ENCODE assay signal across 13 cellular contexts in genomic region chr22:45238431-45239377, GRCh38. TPM values are rescaled to one million over a fixed set of nuclear protein-coding genes. Genes with fewer than 3 reads are reported as not detected.
DNase-seq lines count a peak whose midpoint lies in the region; ATAC-seq, FAIRE-seq and TF ChIP-seq lines count a peak whose summit lies in the region.
"Had no signal": no experiment of that assay in that cellular context is flagged by ENCODE, and none has a peak within 500 bp of the region (broad histone marks: within the 10 kb centered on the region; RNA-seq: fewer than 3 reads in every experiment).

No MANE protein-coding gene starts in this region.

- H2BK12ac ChIP-seq in H1 (ENCODE audit: low read depth, low read length): no peak overlapping the region

- 0 out of 2 replicates have a peak overlapping the region, but pooled peaks have one; percentile 3 for H2BK5ac ChIP-seq in H1 (ENCODE audit: low read depth, low read length)

- H3K4me3 ChIP-seq in H1 (ENCODE audit: extremely low read depth in 1 of 4, insufficient read depth in 2 of 4, low read depth in 3 of 4, low read length in 4 of 4): no peak overlapping the region
- H3K4me3 ChIP-seq in kidney (ENCODE audit: low read length in 2 of 2): no peak overlapping the region

- H3K9ac ChIP-seq in H1 (replicated peaks in 1 of 4; ENCODE audit: extremely low read depth in 1 of 4, low read depth in 3 of 4, low read length in 3 of 4): no peak overlapping the region; a peak in 1 of 7 replicates
- H3K9ac ChIP-seq in kidney (ENCODE audit: low read length in 2 of 2): no peak overlapping the region

- no peak for ATAC-seq in stimulated activated effector memory CD8-positive, alpha-beta T cell treated with anti-CD3 and anti-CD28 coated beads, Interleukin-12 subunit alpha, Interleukin-12 subunit beta, amount 100 ng/mL, for 72 hours

- peak overlapping the region; percentile 88 to 96; a peak in 2 of 4 replicates for H3K4me2 ChIP-seq in H1 (ENCODE audit: insufficient read depth in 1 of 2, low read depth in 2 of 2, low read length in 2 of 2)

- H3K4me1 ChIP-seq in H1 (replicated peaks in 1 of 4; ENCODE audit: control insufficient read depth in 3 of 4, insufficient read depth in 4 of 4, low read length in 3 of 4) (peaks cover 3 to 19% (median 15%) of the 10 kb centered on the region in 4 experiments; a peak in 6 of 7 replicates), kidney (ENCODE audit: control insufficient read depth in 1 of 2, insufficient read depth in 1 of 2, low read depth in 1 of 2, low read length in 2 of 2) (peaks cover 12% of the 10 kb centered on the region in 2 donors)

- 78% methylated on average over 14 of the region's 14 CpGs; no CpG with 5 or more reads in 1 of the 2 experiments for WGBS in H1 (ENCODE audit: extremely low coverage in 1 of 2, insufficient coverage in 1 of 2, insufficient read length in 1 of 2, insufficient replicate concordance in 2 of 2, low coverage in 1 of 2, low lambda C conversion rate in 2 of 2, missing lambda C conversion rate in 1 of 2), 2 experiments

- H3K23ac ChIP-seq in H1 (ENCODE audit: insufficient read length): no peak overlapping the region

- no peak for TF ChIP-seq EP300 in H1 (IDR thresholded peaks at IDR 0.05; ENCODE audit: borderline replicate concordance in 1 of 2, low read depth in 2 of 2, low read length in 2 of 2)

- peaks cover 22% of the 10 kb centered on the region for H3K4me1 Mint-ChIP-seq in activated CD4-positive, alpha-beta memory T cell treated with anti-CD3 and anti-CD28 coated beads, Interleukin-2, amount 10 ng/mL, durations not matched to agents 7 days and 5 days
- peaks cover 25% of the 10 kb centered on the region for H3K4me1 Mint-ChIP-seq in activated CD4-positive, alpha-beta memory T cell treated with anti-CD3 and anti-CD28 coated beads for 36 hours (ENCODE audit: low read depth)
- H3K4me1 Mint-ChIP-seq in stimulated activated effector memory CD8-positive, alpha-beta T cell treated with anti-CD3 and anti-CD28 coated beads, Interleukin-12 subunit alpha, Interleukin-12 subunit beta, amount 100 ng/mL, for 72 hours: peaks cover 58% of the 10 kb centered on the region

- peaks cover 4% of the 10 kb centered on the region for H3K36me3 Mint-ChIP-seq in activated CD4-positive, alpha-beta memory T cell treated with anti-CD3 and anti-CD28 coated beads, Interleukin-2, amount 10 ng/mL, durations not matched to agents 7 days and 5 days (ENCODE audit: low read depth)
- peaks cover 2% of the 10 kb centered on the region for H3K36me3 Mint-ChIP-seq in activated CD4-positive, alpha-beta memory T cell treated with anti-CD3 and anti-CD28 coated beads for 36 hours
- H3K36me3 Mint-ChIP-seq in stimulated activated effector memory CD8-positive, alpha-beta T cell treated with anti-CD3 and anti-CD28 coated beads, Interleukin-12 subunit alpha, Interleukin-12 subunit beta, amount 100 ng/mL, for 72 hours: peaks cover 19% of the 10 kb centered on the region

- peaks cover 0 to 7% (median 3%) of the 10 kb centered on the region in 4 experiments; a peak in 4 of 7 replicates for H3K27me3 ChIP-seq in H1 (replicated peaks in 1 of 4; ENCODE audit: control insufficient read depth in 3 of 4, extremely low read depth in 1 of 4, insufficient read depth in 3 of 4, low read length in 3 of 4)

- peak overlapping the region; percentile 33 for H3K4me3 Mint-ChIP-seq in activated CD4-positive, alpha-beta memory T cell treated with anti-CD3 and anti-CD28 coated beads, Interleukin-2, amount 10 ng/mL, durations not matched to agents 7 days and 5 days
- H3K4me3 Mint-ChIP-seq in activated CD4-positive, alpha-beta memory T cell treated with anti-CD3 and anti-CD28 coated beads for 36 hours: no peak overlapping the region
- H3K4me3 Mint-ChIP-seq in stimulated activated effector memory CD8-positive, alpha-beta T cell treated with anti-CD3 and anti-CD28 coated beads, Interleukin-12 subunit alpha, Interleukin-12 subunit beta, amount 100 ng/mL, for 72 hours: peak overlapping the region; percentile 92

- H3K9me3 ChIP-seq in H1 (ENCODE audit: insufficient read depth in 2 of 2, low read depth in 1 of 2, low read length in 1 of 2): no peaks in the 10 kb centered on the region
- no peaks in the 10 kb centered on the region for H3K9me3 ChIP-seq in kidney (ENCODE audit: control insufficient read depth in 1 of 2, low read length in 2 of 2)

- no peak overlapping the region for H2BK15ac ChIP-seq in H1 (ENCODE audit: low read length)

- no peak overlapping the region for H3K4ac ChIP-seq in H1 (replicated peaks; ENCODE audit: insufficient read length, low read depth, low read length)

- TF ChIP-seq CTCF in H1 (IDR thresholded peaks at IDR 0.05; ENCODE audit: control extremely low read depth in 1 of 3, insufficient read depth in 1 of 3, low read depth in 1 of 3, low read length in 3 of 3) (no peak), kidney (IDR thresholded peaks at IDR 0.05; ENCODE audit: borderline replicate concordance, extremely low read depth, insufficient read depth) (no peak)

- DNase-seq in activated CD4-positive, alpha-beta memory T cell treated with anti-CD3 and anti-CD28 coated beads, Interleukin-2, amount 10 ng/mL, durations not matched to agents 7 days and 5 days: no peak
- DNase-seq in activated CD4-positive, alpha-beta memory T cell treated with anti-CD3 and anti-CD28 coated beads for 36 hours: no peak
- DNase-seq in NCI-H69 (lab: John Stamatoyannopoulos, UW) (peak; percentile 51), H1 (ENCODE audit: low read depth in 1 of 2, low spot score in 2 of 2) (no peak), kidney (no peak), activated gamma-delta T cell treated with Interleukin-2 at 50 U/mL for 16 hours (no peak), retina (no peak)
- DNase-seq in stimulated activated effector memory CD8-positive, alpha-beta T cell treated with anti-CD3 and anti-CD28 coated beads, Interleukin-12 subunit alpha, Interleukin-12 subunit beta, amount 100 ng/mL, for 72 hours (ENCODE audit: low spot score in 2 of 2): no peak
- DNase-seq: NCI-H1436; stimulated activated CD4-positive, alpha-beta T cell treated with anti-CD3 and anti-CD28 coated beads, Interleukin-2, amount 100 ng/mL, for 24 hours had no signal

- no peak overlapping the region; the same call in 1 of the 2 replicates for H3K18ac ChIP-seq in H1 (ENCODE audit: extremely low read depth, low read length)

- H3K36me3 ChIP-seq in H1 (ENCODE audit: control insufficient read depth in 2 of 4, insufficient read depth in 4 of 4, low read length in 3 of 4): no peaks in the 10 kb centered on the region
- no peaks in the 10 kb centered on the region for H3K36me3 ChIP-seq in kidney (ENCODE audit: control insufficient read depth in 1 of 2, insufficient read depth in 2 of 2, low read length in 2 of 2)

- H3K79me2 ChIP-seq in H1 (ENCODE audit: control insufficient read depth in 1 of 2, insufficient read depth in 2 of 2, low read length in 2 of 2): peaks cover 0 to 3% of the 10 kb centered on the region in 2 experiments; a peak in 1 of 4 replicates

- H3K27me3 Mint-ChIP-seq in activated CD4-positive, alpha-beta memory T cell treated with anti-CD3 and anti-CD28 coated beads, Interleukin-2, amount 10 ng/mL, durations not matched to agents 7 days and 5 days: no peaks in the 10 kb centered on the region
- no peaks in the 10 kb centered on the region for H3K27me3 Mint-ChIP-seq in activated CD4-positive, alpha-beta memory T cell treated with anti-CD3 and anti-CD28 coated beads for 36 hours

- H3K9me3 Mint-ChIP-seq in activated CD4-positive, alpha-beta memory T cell treated with anti-CD3 and anti-CD28 coated beads, Interleukin-2, amount 10 ng/mL, durations not matched to agents 7 days and 5 days: no peaks in the 10 kb centered on the region
- no peaks in the 10 kb centered on the region for H3K9me3 Mint-ChIP-seq in activated CD4-positive, alpha-beta memory T cell treated with anti-CD3 and anti-CD28 coated beads for 36 hours
- no peaks in the 10 kb centered on the region for H3K9me3 Mint-ChIP-seq in stimulated activated effector memory CD8-positive, alpha-beta T cell treated with anti-CD3 and anti-CD28 coated beads, Interleukin-12 subunit alpha, Interleukin-12 subunit beta, amount 100 ng/mL, for 72 hours

- H3K27ac Mint-ChIP-seq in activated CD4-positive, alpha-beta memory T cell treated with anti-CD3 and anti-CD28 coated beads, Interleukin-2, amount 10 ng/mL, durations not matched to agents 7 days and 5 days: no peak overlapping the region
- H3K27ac Mint-ChIP-seq in activated CD4-positive, alpha-beta memory T cell treated with anti-CD3 and anti-CD28 coated beads for 36 hours: no peak overlapping the region
- no peak overlapping the region for H3K27ac Mint-ChIP-seq in stimulated activated effector memory CD8-positive, alpha-beta T cell treated with anti-CD3 and anti-CD28 coated beads, Interleukin-12 subunit alpha, Interleukin-12 subunit beta, amount 100 ng/mL, for 72 hours

- no peak overlapping the region for H2AK5ac ChIP-seq in H1 (ENCODE audit: low read depth, low read length)

- H2BK120ac ChIP-seq in H1 (replicated peaks; ENCODE audit: low read depth, low read length): no peak overlapping the region

- peaks cover 9 to 13% of the 10 kb centered on the region in 2 experiments for H4K20me1 ChIP-seq in H1 (replicated peaks in 1 of 2; ENCODE audit: control insufficient read depth in 1 of 2, insufficient read depth in 2 of 2, low read length in 2 of 2)

- H3K23me2 ChIP-seq in H1 (ENCODE audit: low read depth, low read length): peaks cover 11% of the 10 kb centered on the region

- no peak overlapping the region for H4K8ac ChIP-seq in H1 (ENCODE audit: extremely low read depth, insufficient read depth, low read length)

- H2AFZ ChIP-seq in H1 (ENCODE audit: low read length): no peak overlapping the region

- peak overlapping the region; percentile 15 for H4K91ac ChIP-seq in H1 (replicated peaks; ENCODE audit: insufficient read length, low read length)

- no peak overlapping the region for H3K14ac ChIP-seq in H1 (ENCODE audit: insufficient read length)

- CTCF ChIA-PET in activated CD4-positive, alpha-beta memory T cell treated with anti-CD3 and anti-CD28 coated beads, Interleukin-2, amount 10 ng/mL, durations not matched to agents 7 days and 5 days (lab: Charles Lee): no interaction called here
- CTCF ChIA-PET in activated CD4-positive, alpha-beta memory T cell treated with anti-CD3 and anti-CD28 coated beads for 36 hours (lab: Charles Lee): no interaction called here
- CTCF ChIA-PET in H1 (lab: Charles Lee; ENCODE audit: partially characterized antibody): interaction anchor here (1.2 to 4.9 kb wide), 2 partner anchors 24 to 29 kb away, joined by 4 to 25 read pairs; no protein-coding TSS in a partner anchor

- intact Hi-C loops in activated CD4-positive, alpha-beta memory T cell treated with anti-CD3 and anti-CD28 coated beads for 36 hours (cut with micrococcal nuclease): no loop called here
- intact Hi-C loops in kidney (cut with DNase I): no loop called here

- no peak for FAIRE-seq in H1 (lab: Jason Lieb, UNC)
- no peak for FAIRE-seq in kidney (lab: Jason Lieb, UNC)
- FAIRE-seq: endometrium had no signal

- TF ChIP-seq RAD21 in H1 (IDR thresholded peaks at IDR 0.05 in 1 of 2, conservative IDR thresholded peaks at IDR 0.05 in 1 of 2; ENCODE audit: low read depth in 2 of 2, low read length in 2 of 2): no peak

- no peak overlapping the region for H4K5ac ChIP-seq in H1 (ENCODE audit: insufficient read length, low read depth, low read length)

- H3K79me1 ChIP-seq in H1 (ENCODE audit: low read depth, low read length): peaks cover under 1% of the 10 kb centered on the region; the same call in 1 of the 2 replicates

- POLR2A ChIA-PET in activated CD4-positive, alpha-beta memory T cell treated with anti-CD3 and anti-CD28 coated beads, Interleukin-2, amount 10 ng/mL, durations not matched to agents 7 days and 5 days (lab: Charles Lee): interaction anchor here (1.2 kb wide), 1 partner anchor 75 kb away, joined by 4 read pairs; the partner anchor contains the start of gene NUP50
- POLR2A ChIA-PET in activated CD4-positive, alpha-beta memory T cell treated with anti-CD3 and anti-CD28 coated beads for 36 hours (lab: Charles Lee): no interaction called here
- POLR2A ChIA-PET in H1 (lab: Charles Lee; ENCODE audit: partially characterized antibody): interaction anchor here (0.7 to 1.9 kb wide), 4 partner anchors 9 to 70 kb away, joined by 3 to 4 read pairs (median 3); no protein-coding TSS in a partner anchor

- no peak overlapping the region for H3K56ac ChIP-seq in H1 (replicated peaks; ENCODE audit: insufficient read length, low read depth, low read length)

- no peak overlapping the region for H2BK20ac ChIP-seq in H1 (ENCODE audit: low read length)

- H3K27ac ChIP-seq in H1 (ENCODE audit: low read depth, low read length): no peak overlapping the region
- H3K27ac ChIP-seq in kidney (ENCODE audit: low read depth in 2 of 2, low read length in 2 of 2): no peak overlapping the region

- no peak for TF ChIP-seq POLR2A in H1 (IDR thresholded peaks at IDR 0.05; ENCODE audit: control extremely low read depth in 1 of 2, low read depth in 2 of 2, low read length in 2 of 2)

RNA-seq across cellular contexts. Expression of gene KIAA0930, which starts 2.0 kb away (rescaled TPM):
- total RNA-seq in activated CD4-positive, alpha-beta memory T cell treated with anti-CD3 and anti-CD28 coated beads, Interleukin-2, amount 10 ng/mL, durations not matched to agents 7 days and 5 days: 10 to 100 TPM; 22.2 to 30.0 TPM
- total RNA-seq in activated CD4-positive, alpha-beta memory T cell treated with anti-CD3 and anti-CD28 coated beads for 36 hours: 10 to 100 TPM; 31.1 to 31.9 TPM
- total RNA-seq in H1 (2021; fragmentation: NEBNext Ultra II Directional; extraction: Animal tissue kit (Norgen Biotek cat#: 25700)): 61.9 and 65.3 TPM in 2 replicates
- polyA plus RNA-seq in H1 (2011; rRNA removed) (66.1 and 95.4 TPM in 2 replicates), kidney (ENCODE audit: insufficient read depth, low read depth, low replicate concordance) (26.4 TPM)
- polyA plus RNA-seq in H1 (2011; cell fraction: cytosol; rRNA removed): 66.9 TPM
- 77.9 TPM for polyA plus RNA-seq in H1 (2011; cell fraction: nucleus; rRNA removed)
- polyA plus RNA-seq in H1 (2012, experiment 1 of 2): 37.4 to 53.7 TPM (median 45.5 TPM) in 4 replicates
- polyA plus RNA-seq in H1 (2012, experiment 2 of 2): 32.4 TPM
- 50.5 TPM for polyA plus RNA-seq in H1 (2013, experiment 1 of 2)
- polyA plus RNA-seq in H1 (2013, experiment 2 of 2): 53.3 TPM
- polyA minus RNA-seq in H1 (2011; rRNA and poly(A)+ RNA removed): 25.2 and 28.4 TPM in 2 replicates
- 27.8 TPM for polyA minus RNA-seq in H1 (2011; cell fraction: cytosol; rRNA and poly(A)+ RNA removed)
- 14.2 TPM for polyA minus RNA-seq in H1 (2011; cell fraction: nucleus; rRNA and poly(A)+ RNA removed)
- 55.4 TPM for total RNA-seq in kidney

RNA-seq across cellular contexts. Expression of gene UPK3A, which starts 46.0 kb away (rescaled TPM):
- total RNA-seq in activated CD4-positive, alpha-beta memory T cell treated with anti-CD3 and anti-CD28 coated beads, Interleukin-2, amount 10 ng/mL, durations not matched to agents 7 days and 5 days: not detected
- not detected for total RNA-seq in activated CD4-positive, alpha-beta memory T cell treated with anti-CD3 and anti-CD28 coated beads for 36 hours
- total RNA-seq in H1 (2021; fragmentation: NEBNext Ultra II Directional; extraction: Animal tissue kit (Norgen Biotek cat#: 25700)): 0.35 TPM in 1 of 2 replicates, not detected in the other
- polyA plus RNA-seq in H1 (2011; rRNA removed) (1.7 and 2.4 TPM in 2 replicates), kidney (ENCODE audit: insufficient read depth, low read depth, low replicate concordance) (not detected)
- polyA plus RNA-seq in H1 (2011; cell fraction: cytosol; rRNA removed): 0.62 TPM
- 1.3 TPM for polyA plus RNA-seq in H1 (2011; cell fraction: nucleus; rRNA removed)
- 0.42 to 1.5 TPM (median 0.70 TPM) in 3 of 4 replicates, not detected in the other for polyA plus RNA-seq in H1 (2012, experiment 1 of 2)
- 0.41 TPM for polyA plus RNA-seq in H1 (2012, experiment 2 of 2)
- 0.39 TPM for polyA plus RNA-seq in H1 (2013, experiment 1 of 2)
- polyA plus RNA-seq in H1 (2013, experiment 2 of 2): 0.18 TPM
- polyA minus RNA-seq in H1 (2011; rRNA and poly(A)+ RNA removed): 0.39 and 0.54 TPM in 2 replicates
- polyA minus RNA-seq in H1 (2011; cell fraction: cytosol; rRNA and poly(A)+ RNA removed): not detected
- polyA minus RNA-seq in H1 (2011; cell fraction: nucleus; rRNA and poly(A)+ RNA removed): 0.80 TPM
- not detected for total RNA-seq in kidney
- total RNA-seq: temporal lobe had no signal
- polyA plus RNA-seq: adipose tissue had no signal
